Comparison of ENCODE assay signal across 2 cellular contexts in genomic region chr7:44638611-44639557, GRCh38.
TF ChIP-seq lines count a peak whose summit lies in the region.

No MANE protein-coding gene starts in this region.

TF ChIP-seq in HEK293, 187 proteins besides CTCF, POLR2A, EP300 and RAD21 (continues in another document):
- TF ChIP-seq REPIN1 (tag by site-specific recombination; IDR thresholded peaks at IDR 0.05; ENCODE audit: low read depth) = no peak
- no peak for TF ChIP-seq PRDM6 (tag by site-specific recombination; IDR thresholded peaks at IDR 0.05)
- no peak for TF ChIP-seq ZNF623 (tag by site-specific recombination; IDR thresholded peaks at IDR 0.05)
- no peak for TF ChIP-seq ZNF560 (tag by site-specific recombination; IDR thresholded peaks at IDR 0.05; ENCODE audit: borderline replicate concordance)
- no peak for TF ChIP-seq BCL11B (tag by site-specific recombination; IDR thresholded peaks at IDR 0.05; ENCODE audit: low read depth)
- TF ChIP-seq ZNF530 (tag by site-specific recombination; IDR thresholded peaks at IDR 0.05; ENCODE audit: low read depth) = no peak
- peak; percentile 58; the same call in 1 of the 2 replicates for TF ChIP-seq ZNF629 (tag by site-specific recombination; IDR thresholded peaks at IDR 0.05)
- no peak for TF ChIP-seq ZNF302 (tag by site-specific recombination; IDR thresholded peaks at IDR 0.05; ENCODE audit: low read depth)
- TF ChIP-seq ZNF558 (tag by site-specific recombination; IDR thresholded peaks at IDR 0.05) = no peak
- TF ChIP-seq ZSCAN4 (tag by site-specific recombination; IDR thresholded peaks at IDR 0.05) = no peak
- no peak for TF ChIP-seq PBX3 (CRISPR knock-in tag; IDR thresholded peaks at IDR 0.05)
- no peak for TF ChIP-seq ZNF654 (tag by site-specific recombination; IDR thresholded peaks at IDR 0.05; ENCODE audit: low read depth)
- TF ChIP-seq ZNF701 (tag by site-specific recombination; IDR thresholded peaks at IDR 0.05) = no peak
- TF ChIP-seq ZNF600 (tag by site-specific recombination; IDR thresholded peaks at IDR 0.05) = peak; percentile 96
- TF ChIP-seq ZNF610 (tag by site-specific recombination; IDR thresholded peaks at IDR 0.05; ENCODE audit: borderline replicate concordance) = no peak
- TF ChIP-seq ZFHX2 (tag by site-specific recombination; conservative IDR thresholded peaks at IDR 0.05) = 0 out of 2 replicates have a peak, but pooled peaks have one; percentile 14
- TF ChIP-seq REST (tag by site-specific recombination; IDR thresholded peaks at IDR 0.05) = no peak
- peak; percentile 47; the same call in 1 of the 2 replicates for TF ChIP-seq KLF9 (tag by site-specific recombination; IDR thresholded peaks at IDR 0.05; ENCODE audit: low read depth)
- TF ChIP-seq ZNF292 (tag by site-specific recombination; IDR thresholded peaks at IDR 0.05; ENCODE audit: borderline replicate concordance, low read depth) = no peak
- TF ChIP-seq ZNF658 (tag by site-specific recombination; IDR thresholded peaks at IDR 0.05) = no peak
- no peak for TF ChIP-seq ZNF521 (tag by site-specific recombination; IDR thresholded peaks at IDR 0.05)

TF ChIP-seq in H1, 55 proteins besides CTCF, POLR2A, EP300 and RAD21:
- TF ChIP-seq MAX (IDR thresholded peaks at IDR 0.05) (no peak), JUN (IDR thresholded peaks at IDR 0.05; ENCODE audit: low read depth, low read length) (0 out of 2 replicates have a peak, but pooled peaks have one; percentile 17), CREB1 (IDR thresholded peaks at IDR 0.05) (no peak), EZH2 (IDR thresholded peaks at IDR 0.05; ENCODE audit: low read depth, low read length, severe bottlenecking) (no peak), JUND (IDR thresholded peaks at IDR 0.05; ENCODE audit: low read length) (peak; percentile 83), KDM5A (IDR thresholded peaks at IDR 0.05; ENCODE audit: low read length) (no peak), CBX5 (IDR thresholded peaks at IDR 0.05; ENCODE audit: low read depth, low read length) (no peak)
